Comparison of ENCODE assay signal across 20 cellular contexts in genomic region chr4:163515198-163515597, GRCh38. TPM values are rescaled to one million over a fixed set of nuclear protein-coding genes. Genes with fewer than 3 reads are reported as not detected.
A peak's percentile ranks its signal among the peaks of the same experiment; 100 is the strongest.
DNase-seq lines count a peak whose midpoint lies in the region; ATAC-seq and TF ChIP-seq lines count a peak whose summit lies in the region.
"Had no signal": no experiment of that assay in that cellular context is flagged by ENCODE, and none has a peak within 500 bp of the region (broad histone marks: within the 10 kb centered on the region; RNA-seq: fewer than 3 reads in every experiment).

No MANE protein-coding gene starts in this region.

- no peaks in the 10 kb centered on the region for H3K27me3 Mint-ChIP-seq in activated CD8-positive, alpha-beta T cell treated with anti-CD3 and anti-CD28 coated beads, Interleukin-2, amount 10 ng/mL, durations not matched to agents 7 days and 5 days (ENCODE audit: low read depth)
- no peaks in the 10 kb centered on the region for H3K27me3 Mint-ChIP-seq in activated CD8-positive, alpha-beta T cell treated with anti-CD3 and anti-CD28 coated beads for 36 hours
- no peaks in the 10 kb centered on the region for H3K27me3 Mint-ChIP-seq in T-helper 17 cell
- H3K27me3 Mint-ChIP-seq: CD4-positive, alpha-beta memory T cell had no signal

- no peak for TF ChIP-seq CTCF in activated CD8-positive, alpha-beta T cell treated with anti-CD3 and anti-CD28 coated beads for 36 hours (IDR thresholded peaks at IDR 0.05)

- peak overlapping the region; percentile 5 for H3K27ac Mint-ChIP-seq in activated CD8-positive, alpha-beta T cell treated with anti-CD3 and anti-CD28 coated beads, Interleukin-2, amount 10 ng/mL, durations not matched to agents 7 days and 5 days
- H3K27ac Mint-ChIP-seq in activated CD8-positive, alpha-beta T cell treated with anti-CD3 and anti-CD28 coated beads for 36 hours = no peak overlapping the region
- no peak overlapping the region for H3K27ac Mint-ChIP-seq in T-helper 17 cell

- no peak for ATAC-seq in activated CD8-positive, alpha-beta T cell treated with anti-CD3 and anti-CD28 coated beads, Interleukin-2, amount 10 ng/mL, durations not matched to agents 7 days and 5 days
- ATAC-seq in activated CD8-positive, alpha-beta T cell treated with anti-CD3 and anti-CD28 coated beads for 36 hours = no peak
- ATAC-seq in SK-N-SH treated with all-trans-retinoic acid at 6 μM for 48 hours (no peak), T-helper 17 cell (no peak)
- ATAC-seq: A549, GM12878 had no signal

- CTCF ChIA-PET in activated CD8-positive, alpha-beta T cell treated with anti-CD3 and anti-CD28 coated beads, Interleukin-2, amount 10 ng/mL, durations not matched to agents 7 days and 5 days (lab: Charles Lee) = no interaction called here
- CTCF ChIA-PET in activated CD8-positive, alpha-beta T cell treated with anti-CD3 and anti-CD28 coated beads for 36 hours (lab: Charles Lee) = interaction anchor here (1.3 kb wide), 1 partner anchor 11 kb away, joined by 3 read pairs; no protein-coding TSS in a partner anchor

- peak overlapping the region; percentile 65 for H3K27ac ChIP-seq in caudate nucleus (ENCODE audit: low read depth, low read length)
- H3K27ac ChIP-seq: 22Rv1, A549, BLaER1 had no signal

- no peak overlapping the region for H3K4me3 Mint-ChIP-seq in activated CD8-positive, alpha-beta T cell treated with anti-CD3 and anti-CD28 coated beads, Interleukin-2, amount 10 ng/mL, durations not matched to agents 7 days and 5 days
- no peak overlapping the region for H3K4me3 Mint-ChIP-seq in activated CD8-positive, alpha-beta T cell treated with anti-CD3 and anti-CD28 coated beads for 36 hours
- no peak overlapping the region for H3K4me3 Mint-ChIP-seq in T-helper 17 cell
- H3K4me3 Mint-ChIP-seq: CD14-positive monocyte; CD4-positive, alpha-beta memory T cell; H9 had no signal

- POLR2A ChIA-PET in activated CD8-positive, alpha-beta T cell treated with anti-CD3 and anti-CD28 coated beads, Interleukin-2, amount 10 ng/mL, durations not matched to agents 7 days and 5 days (lab: Charles Lee) = no interaction called here
- POLR2A ChIA-PET in activated CD8-positive, alpha-beta T cell treated with anti-CD3 and anti-CD28 coated beads for 36 hours (lab: Charles Lee) = no interaction called here

- peaks cover 51% of the 10 kb centered on the region for H3K36me3 Mint-ChIP-seq in activated CD8-positive, alpha-beta T cell treated with anti-CD3 and anti-CD28 coated beads, Interleukin-2, amount 10 ng/mL, durations not matched to agents 7 days and 5 days (ENCODE audit: low read depth)
- H3K36me3 Mint-ChIP-seq in activated CD8-positive, alpha-beta T cell treated with anti-CD3 and anti-CD28 coated beads for 36 hours (ENCODE audit: low read depth) = peaks cover 55% of the 10 kb centered on the region
- H3K36me3 Mint-ChIP-seq in T-helper 17 cell (ENCODE audit: low read depth) = peaks cover 22% of the 10 kb centered on the region

- no peaks in the 10 kb centered on the region for H3K9me3 ChIP-seq in T-helper 17 cell (ENCODE audit: control insufficient read depth, low read length, poor library complexity, severe bottlenecking)
- H3K9me3 ChIP-seq: A549, BLaER1 had no signal

- H3K9me3 Mint-ChIP-seq in activated CD8-positive, alpha-beta T cell treated with anti-CD3 and anti-CD28 coated beads, Interleukin-2, amount 10 ng/mL, durations not matched to agents 7 days and 5 days (ENCODE audit: insufficient read depth) = no peaks in the 10 kb centered on the region
- no peaks in the 10 kb centered on the region for H3K9me3 Mint-ChIP-seq in activated CD8-positive, alpha-beta T cell treated with anti-CD3 and anti-CD28 coated beads for 36 hours
- H3K9me3 Mint-ChIP-seq: CD4-positive, alpha-beta memory T cell; H9 had no signal

- DNase-seq in activated CD8-positive, alpha-beta T cell treated with anti-CD3 and anti-CD28 coated beads, Interleukin-2, amount 10 ng/mL, durations not matched to agents 7 days and 5 days = no peak
- no peak for DNase-seq in activated CD8-positive, alpha-beta T cell treated with anti-CD3 and anti-CD28 coated beads for 36 hours
- DNase-seq in caudate nucleus (lab: John Stamatoyannopoulos, UW) (peak in 36 of 61 donors; percentile 4 to 83 (median 28)), putamen (ENCODE audit: low spot score) (peak; percentile 57), T-helper 17 cell (no peak), DMS53 treated with DMSO at 0.1 percent for 48 hours (lab: John Stamatoyannopoulos, UW; ENCODE audit: unreplicated experiment) (no peak)
- DNase-seq: AML-193; CD4-positive, alpha-beta memory T cell; DND-41; EL; H9 had no signal

- peaks cover 1% of the 10 kb centered on the region for H3K4me1 Mint-ChIP-seq in activated CD8-positive, alpha-beta T cell treated with anti-CD3 and anti-CD28 coated beads, Interleukin-2, amount 10 ng/mL, durations not matched to agents 7 days and 5 days (ENCODE audit: low read depth)
- no peaks in the 10 kb centered on the region for H3K4me1 Mint-ChIP-seq in activated CD8-positive, alpha-beta T cell treated with anti-CD3 and anti-CD28 coated beads for 36 hours (ENCODE audit: low read depth)
- H3K4me1 Mint-ChIP-seq in T-helper 17 cell = no peaks in the 10 kb centered on the region
- H3K4me1 Mint-ChIP-seq: CD14-positive monocyte; CD4-positive, alpha-beta memory T cell; H9 had no signal

- intact Hi-C loops in activated CD8-positive, alpha-beta T cell treated with anti-CD3 and anti-CD28 coated beads for 36 hours (cut with micrococcal nuclease) = no loop called here

TF ChIP-seq in SK-N-SH treated with all-trans-retinoic acid at 6 μM for 48 hours, 23 proteins besides CTCF, POLR2A, EP300 and RAD21:
- no peak for TF ChIP-seq ZC3H10 (CRISPR knock-in tag; IDR thresholded peaks at IDR 0.05)
- TF ChIP-seq RARB (CRISPR knock-in tag; IDR thresholded peaks at IDR 0.05) = no peak
- no peak for TF ChIP-seq TOX (CRISPR knock-in tag; IDR thresholded peaks at IDR 0.05; ENCODE audit: borderline replicate concordance)
- no peak for TF ChIP-seq ZFP30 (CRISPR knock-in tag; IDR thresholded peaks at IDR 0.05)

RNA-seq across cellular contexts. Expression of gene TMA16, which starts 20.7 kb away (rescaled TPM):
- 10 to 100 TPM; 34.1 TPM for total RNA-seq in activated CD8-positive, alpha-beta T cell treated with anti-CD3 and anti-CD28 coated beads, Interleukin-2, amount 10 ng/mL, durations not matched to agents 7 days and 5 days
- total RNA-seq in activated CD8-positive, alpha-beta T cell treated with anti-CD3 and anti-CD28 coated beads for 36 hours = 10 to 100 TPM; 53.5 to 58.4 TPM
- total RNA-seq in T-helper 17 cell = 10 to 100 TPM in 1 of 2 donors, 1 to 10 TPM in 1; 7.5 to 10.9 TPM

RNA-seq across cellular contexts. Expression of gene TKTL2, which starts 41.6 kb away (rescaled TPM):
- not detected for total RNA-seq in activated CD8-positive, alpha-beta T cell treated with anti-CD3 and anti-CD28 coated beads, Interleukin-2, amount 10 ng/mL, durations not matched to agents 7 days and 5 days
- not detected for total RNA-seq in activated CD8-positive, alpha-beta T cell treated with anti-CD3 and anti-CD28 coated beads for 36 hours
- under 1 TPM in 1 of 2 donors, not detected in 1; 0.10 TPM for total RNA-seq in T-helper 17 cell
- total RNA-seq: CD4-positive, alpha-beta memory T cell; G401; GM12878; H1; H9; HT-29 had no signal

Comparison
In these comparisons a context has a peak if more than half of its experiments do, and no peak if none do; other contexts are left out.
1. DNase-seq: peak in caudate nucleus (36 of 61) and putamen (single experiment); none in activated CD8-positive, alpha-beta T cell treated with anti-CD3 and anti-CD28 coated beads, Interleukin-2, amount 10 ng/mL, durations not matched to agents 7 days and 5 days (single experiment), activated CD8-positive, alpha-beta T cell treated with anti-CD3 and anti-CD28 coated beads for 36 hours (single experiment), T-helper 17 cell (0 of 3) and DMS53 treated with DMSO at 0.1 percent for 48 hours (single experiment).